ENCODE assay signal across 1 cellular context in genomic region chr9:121055642-121056143, GRCh38.
TF ChIP-seq lines count a peak whose summit lies in the region.

No MANE protein-coding gene starts in this region.

TF ChIP-seq in endothelial cell of umbilical vein, 7 proteins besides CTCF, POLR2A, EP300 and RAD21 (continued from another document):
- TF ChIP-seq EZH2 (IDR thresholded peaks at IDR 0.05; ENCODE audit: borderline replicate concordance, low read depth, low read length, severe bottlenecking) (no peak), MAX (IDR thresholded peaks at IDR 0.05; ENCODE audit: insufficient read depth, insufficient read length) (no peak)
